In genomic region chr2:52423655-52424054, GRCh38 we compare ENCODE assay signal across 31 cellular contexts.
"Had no signal": no experiment of that assay in that cellular context is flagged by ENCODE, and none has a peak within 500 bp of the region (broad histone marks: within the 10 kb centered on the region; RNA-seq: fewer than 3 reads in every experiment).

No MANE protein-coding gene starts in this region.

- H3K9me3 ChIP-seq: ovary, psoas muscle, testis, transverse colon, upper lobe of right lung, uterus had no signal

- H3K27ac Mint-ChIP-seq: natural killer cell; nephron; neural progenitor cell; progenitor cell of endocrine pancreas; stimulated activated memory B cell treated with anti-CD40 and anti-IgM and Interleukin-4, amounts not matched to agents 10 μg/mL and 1 μg/mL and 100 μg/mL, for 72 hours; type B pancreatic cell had no signal

- H3K79me2 ChIP-seq: parathyroid adenoma had no signal

- H3K36me3 ChIP-seq: neural progenitor cell, ovary, spleen, suprapubic skin, tibial artery, transverse colon, upper lobe of right lung, uterus had no signal

- H3K27me3 ChIP-seq: neural progenitor cell, ovary, spleen, suprapubic skin, testis, tibial artery, transverse colon, upper lobe of right lung, uterus had no signal

- H3K4me2 ChIP-seq: neural progenitor cell, smooth muscle cell had no signal

- DNase-seq: natural killer cell; occipital lobe; ovary; posterior cingulate gyrus; psoas muscle; right cardiac atrium; spleen; stimulated activated CD4-positive, alpha-beta T cell treated with anti-CD3 and anti-CD28 coated beads, Interleukin-12 subunit alpha, Interleukin-12 subunit beta, amount 100 ng/mL, for 4 hours; stimulated activated CD4-positive, alpha-beta T cell treated with anti-CD3 and anti-CD28 coated beads, Interleukin-1b, Interleukin-23, amount 100 ng/mL, for 48 hours; stimulated activated CD4-positive, alpha-beta T cell treated with anti-CD3 and anti-CD28 coated beads, Interleukin-4, amount 100 ng/mL, for 1 hour; stimulated activated CD4-positive, alpha-beta T cell treated with anti-CD3 and anti-CD28 coated beads, Interleukin-4, amount 100 ng/mL, for 4 hours; stimulated activated CD8-positive, alpha-beta memory T cell treated with anti-CD3 and anti-CD28 coated beads, Interleukin-4, amount 100 ng/mL, for 48 hours; stimulated activated naive CD4-positive, alpha-beta T cell; stimulated activated naive CD8-positive, alpha-beta T cell treated with anti-CD3 and anti-CD28 coated beads, Interleukin-15, amount 100 ng/mL, for 72 hours; stimulated activated naive CD8-positive, alpha-beta T cell treated with anti-CD3 and anti-CD28 coated beads, Interleukin-15, Interleukin-2, amounts not matched to agents 100 U/mL and 50 U/mL, for 24 hours; substantia nigra; testis; tibial artery; transverse colon; upper lobe of right lung; uterus had no signal

- H3K9ac ChIP-seq: neural progenitor cell, parathyroid adenoma had no signal

- ATAC-seq: natural killer cell; psoas muscle; right cardiac atrium; sciatic nerve; stimulated activated memory B cell treated with anti-CD40 and anti-IgM and Interleukin-4, amounts not matched to agents 10 μg/mL and 1 μg/mL and 100 μg/mL, for 72 hours; stimulated activated naive CD8-positive, alpha-beta T cell treated with anti-CD3 and anti-CD28 coated beads, Interleukin-15, amount 100 ng/mL, for 72 hours; stimulated activated naive CD8-positive, alpha-beta T cell treated with anti-CD3 and anti-CD28 coated beads, Interleukin-15, Interleukin-2, amounts not matched to agents 100 U/mL and 50 U/mL, for 24 hours; upper lobe of right lung had no signal

- H3K4me3 Mint-ChIP-seq: natural killer cell; nephron; neural progenitor cell; stimulated activated memory B cell treated with anti-CD40 and anti-IgM and Interleukin-4, amounts not matched to agents 10 μg/mL and 1 μg/mL and 100 μg/mL, for 72 hours; stimulated activated naive CD8-positive, alpha-beta T cell treated with anti-CD3 and anti-CD28 coated beads, Interleukin-15, amount 100 ng/mL, for 72 hours; type B pancreatic cell had no signal

- H3K27me3 Mint-ChIP-seq: progenitor cell of endocrine pancreas; stimulated activated memory B cell treated with anti-CD40 and anti-IgM and Interleukin-4, amounts not matched to agents 10 μg/mL and 1 μg/mL and 100 μg/mL, for 72 hours; stimulated activated naive CD8-positive, alpha-beta T cell treated with anti-CD3 and anti-CD28 coated beads, Interleukin-15, amount 100 ng/mL, for 72 hours; type B pancreatic cell had no signal

- H3K4me1 Mint-ChIP-seq: natural killer cell; nephron; neural progenitor cell; stimulated activated memory B cell treated with anti-CD40 and anti-IgM and Interleukin-4, amounts not matched to agents 10 μg/mL and 1 μg/mL and 100 μg/mL, for 72 hours; stimulated activated naive CD8-positive, alpha-beta T cell treated with anti-CD3 and anti-CD28 coated beads, Interleukin-15, amount 100 ng/mL, for 72 hours had no signal

- H3K4me1 ChIP-seq: neural progenitor cell, psoas muscle, spleen, suprapubic skin, testis, tibial artery, transverse colon, upper lobe of right lung, uterus had no signal

- H2AFZ ChIP-seq: neural progenitor cell, parathyroid adenoma had no signal

- H3K36me3 Mint-ChIP-seq: natural killer cell; neural progenitor cell; stimulated activated memory B cell treated with anti-CD40 and anti-IgM and Interleukin-4, amounts not matched to agents 10 μg/mL and 1 μg/mL and 100 μg/mL, for 72 hours; type B pancreatic cell had no signal

- H3K27ac ChIP-seq: neural progenitor cell, ovary, parathyroid adenoma, psoas muscle, skin epidermis, spleen, suprapubic skin, testis, tibial artery, transverse colon, upper lobe of right lung, uterus had no signal

- H3K4me3 ChIP-seq: neural progenitor cell, ovary, psoas muscle, skin epidermis, smooth muscle cell, spleen, suprapubic skin, testis, tibial artery, transverse colon, upper lobe of right lung, uterus had no signal
